Comparison of ENCODE assay signal across 26 cellular contexts in genomic region chr18:46688853-46689525, GRCh38. TPM values are rescaled to one million over a fixed set of nuclear protein-coding genes. Genes with fewer than 3 reads are reported as not detected.
DNase-seq lines count a peak whose midpoint lies in the region; ATAC-seq and TF ChIP-seq lines count a peak whose summit lies in the region.
"Had no signal": no experiment of that assay in that cellular context is flagged by ENCODE, and none has a peak within 500 bp of the region (broad histone marks: within the 10 kb centered on the region; RNA-seq: fewer than 3 reads in every experiment).

No MANE protein-coding gene starts in this region.

- H3K4me3 ChIP-seq in heart left ventricle (no peak overlapping the region), left ventricle myocardium inferior (no peak overlapping the region), right cardiac atrium (ENCODE audit: low read length) (no peak overlapping the region), osteoblast (ENCODE audit: insufficient read depth, low read length) (no peak overlapping the region), lower leg skin (ENCODE audit: low read depth, poor library complexity, severe bottlenecking) (no peak overlapping the region)
- H3K4me3 ChIP-seq: K562 had no signal

- H3K27ac ChIP-seq in heart left ventricle (peak overlapping the region in 1 of 12 donors; percentile 34), left ventricle myocardium inferior (replicated peaks) (no peak overlapping the region), right cardiac atrium (ENCODE audit: low read length) (no peak overlapping the region), osteoblast (ENCODE audit: low read depth, low read length) (no peak overlapping the region)

- peak in 3 of 4 donors; percentile 73 to 76 (median 75) for ATAC-seq in heart left ventricle
- peak; percentile 27 to 37 for ATAC-seq in right cardiac atrium
- ATAC-seq in activated T-cell treated with anti-CD3 and anti-CD28 coated beads, Interleukin-2, amount 50 U/mL, for 72 hours (replicated peaks in 1 of 2) = no peak
- ATAC-seq: K562 had no signal

- DNase-seq in heart left ventricle (peak in 2 of 5 donors; percentile 39 to 54), left ventricle myocardium inferior (no peak), right cardiac atrium (no peak), osteoblast (ENCODE audit: insufficient read length, low spot score, missing footprints) (peak; percentile 54), lower leg skin (ENCODE audit: low spot score in 2 of 2) (no peak), cortex of kidney (lab: John Stamatoyannopoulos, UW) (no peak)
- no peak for DNase-seq in activated T-cell treated with anti-CD3 and anti-CD28 coated beads, Interleukin-2, amount 50 U/mL, for 72 hours
- DNase-seq: Calu3, DMS79 treated with DMSO at 0.1 percent for 48 hours, GF-D8, H7, Kasumi-1, NCI-H1092 treated with DMSO at 0.1 percent for 48 hours, NCI-H1436, NCI-H187, NCI-H2081 treated with DMSO at 0.1 percent for 48 hours, NCI-H2171, NCI-H226, NCI-H510A, NCI-H69, RPMI8226, SIG-M5 had no signal

- H3K9me3 Mint-ChIP-seq in activated T-cell treated with anti-CD3 and anti-CD28 coated beads, Interleukin-2, amount 50 U/mL, for 72 hours = no peaks in the 10 kb centered on the region

- H3K9me3 ChIP-seq in heart left ventricle = no peaks in the 10 kb centered on the region
- H3K9me3 ChIP-seq in left ventricle myocardium inferior (replicated peaks) = no peaks in the 10 kb centered on the region
- H3K9me3 ChIP-seq in right cardiac atrium (ENCODE audit: control insufficient read depth, low read length) = no peaks in the 10 kb centered on the region
- no peaks in the 10 kb centered on the region for H3K9me3 ChIP-seq in osteoblast (ENCODE audit: low read depth, low read length)

- H3K27me3 ChIP-seq in heart left ventricle (no peaks in the 10 kb centered on the region), left ventricle myocardium inferior (ENCODE audit: low read depth) (no peaks in the 10 kb centered on the region), right cardiac atrium (ENCODE audit: control insufficient read depth, insufficient read depth) (no peaks in the 10 kb centered on the region), osteoblast (ENCODE audit: insufficient read depth, low read length) (no peaks in the 10 kb centered on the region)

- no peaks in the 10 kb centered on the region for H3K36me3 ChIP-seq in heart left ventricle
- H3K36me3 ChIP-seq in left ventricle myocardium inferior = no peaks in the 10 kb centered on the region
- no peaks in the 10 kb centered on the region for H3K36me3 ChIP-seq in osteoblast (ENCODE audit: insufficient read depth, low read length)

- TF ChIP-seq CTCF in heart left ventricle (IDR thresholded peaks at IDR 0.05) = peak in 1 of 12 donors; percentile 3
- TF ChIP-seq CTCF in left ventricle myocardium inferior (IDR thresholded peaks at IDR 0.05; ENCODE audit: borderline replicate concordance) = no peak
- TF ChIP-seq CTCF in osteoblast (IDR thresholded peaks at IDR 0.05; ENCODE audit: extremely low read depth, low read depth, low read length) = no peak
- no peak for TF ChIP-seq CTCF in lower leg skin (IDR thresholded peaks at IDR 0.05)

- no peaks in the 10 kb centered on the region for H3K27me3 Mint-ChIP-seq in activated T-cell treated with anti-CD3 and anti-CD28 coated beads, Interleukin-2, amount 50 U/mL, for 72 hours (ENCODE audit: low read depth)

- WGBS in heart left ventricle, 4 donors = 67 to 73% (median 68%) methylated on average over 12 of the region's 12 CpGs
- 70% methylated on average over 12 of the region's 12 CpGs for WGBS in right cardiac atrium
- WGBS in lower leg skin, 2 donors = 76 to 79% methylated on average over 12 of the region's 12 CpGs

- no peaks in the 10 kb centered on the region for H3K79me2 ChIP-seq in osteoblast (ENCODE audit: insufficient read depth, low read length)

- H3K36me3 Mint-ChIP-seq in activated T-cell treated with anti-CD3 and anti-CD28 coated beads, Interleukin-2, amount 50 U/mL, for 72 hours (ENCODE audit: insufficient read depth in 2 of 2) = no peaks in the 10 kb centered on the region

- no peaks in the 10 kb centered on the region for H3K4me1 Mint-ChIP-seq in activated T-cell treated with anti-CD3 and anti-CD28 coated beads, Interleukin-2, amount 50 U/mL, for 72 hours (ENCODE audit: low read depth)

- no peak overlapping the region for H3K4me3 Mint-ChIP-seq in activated T-cell treated with anti-CD3 and anti-CD28 coated beads, Interleukin-2, amount 50 U/mL, for 72 hours

- intact Hi-C loops in heart left ventricle (cut with DNase I) = loop anchor here in 1 of 10 donors (10.0 kb wide), 1 partner anchor 136 kb away; no protein-coding TSS in a partner anchor
- intact Hi-C loops in left ventricle myocardium inferior (cut with micrococcal nuclease) = no loop called here
- intact Hi-C loops in right cardiac atrium (cut with DNase I) = no loop called here
- intact Hi-C loops in lower leg skin (cut with DNase I; ENCODE audit: low total_unique reads) = no loop called here

- H4K20me1 ChIP-seq in osteoblast (ENCODE audit: insufficient read depth, low read length) = no peaks in the 10 kb centered on the region

- H3K27ac Mint-ChIP-seq in activated T-cell treated with anti-CD3 and anti-CD28 coated beads, Interleukin-2, amount 50 U/mL, for 72 hours = no peak overlapping the region

- no peak overlapping the region for H2AFZ ChIP-seq in osteoblast (ENCODE audit: low read length)

- no peak for TF ChIP-seq POLR2A in heart left ventricle (IDR thresholded peaks at IDR 0.05)
- no peak for TF ChIP-seq POLR2A in lower leg skin (IDR thresholded peaks at IDR 0.05)

- H3K4me1 ChIP-seq in heart left ventricle (peaks cover 0 to 4% (median 0%) of the 10 kb centered on the region in 12 donors), left ventricle myocardium inferior (no peaks in the 10 kb centered on the region), right cardiac atrium (ENCODE audit: control insufficient read depth, insufficient read depth, low read length) (no peaks in the 10 kb centered on the region), osteoblast (ENCODE audit: insufficient read depth, low read length) (no peaks in the 10 kb centered on the region)

- no peak overlapping the region for H3K4me2 ChIP-seq in osteoblast (ENCODE audit: insufficient read depth, low read length)

RNA-seq across cellular contexts. Expression of gene LOXHD1, which starts 32.0 kb away (rescaled TPM):
- total RNA-seq in heart left ventricle = 1 to 10 TPM in 3 of 9 donors, under 1 TPM in 6; 0.19 to 1.9 (median 0.54) TPM
- under 1 TPM; 0.28 to 0.72 TPM for polyA plus RNA-seq in heart left ventricle
- 0.49 TPM for total RNA-seq in left ventricle myocardium inferior
- total RNA-seq in right cardiac atrium = under 1 TPM; 0.15 to 0.54 (median 0.30) TPM
- polyA plus RNA-seq in right cardiac atrium = 0.34 TPM
- not detected in 2 replicates for total RNA-seq in osteoblast
- under 1 TPM; 0.05 to 0.07 TPM for total RNA-seq in activated T-cell treated with anti-CD3 and anti-CD28 coated beads, Interleukin-2, amount 50 U/mL, for 72 hours
- total RNA-seq in lower leg skin = under 1 TPM in 3 of 4 donors, not detected in 1; 0.02 to 0.97 (median 0.32) TPM
- total RNA-seq: A172, Calu3, K562, M059J had no signal
- polyA plus RNA-seq: BJ, K562 had no signal

Comparison
In these comparisons a context has a peak if more than half of its experiments do, and no peak if none do; other contexts are left out.
1. ATAC-seq: peak in heart left ventricle (3 of 4) and right cardiac atrium (2 of 2); none in activated T-cell treated with anti-CD3 and anti-CD28 coated beads, Interleukin-2, amount 50 U/mL, for 72 hours (0 of 2).